ENCODE assay signal across 20 cellular contexts in the genomic region with DNA sequence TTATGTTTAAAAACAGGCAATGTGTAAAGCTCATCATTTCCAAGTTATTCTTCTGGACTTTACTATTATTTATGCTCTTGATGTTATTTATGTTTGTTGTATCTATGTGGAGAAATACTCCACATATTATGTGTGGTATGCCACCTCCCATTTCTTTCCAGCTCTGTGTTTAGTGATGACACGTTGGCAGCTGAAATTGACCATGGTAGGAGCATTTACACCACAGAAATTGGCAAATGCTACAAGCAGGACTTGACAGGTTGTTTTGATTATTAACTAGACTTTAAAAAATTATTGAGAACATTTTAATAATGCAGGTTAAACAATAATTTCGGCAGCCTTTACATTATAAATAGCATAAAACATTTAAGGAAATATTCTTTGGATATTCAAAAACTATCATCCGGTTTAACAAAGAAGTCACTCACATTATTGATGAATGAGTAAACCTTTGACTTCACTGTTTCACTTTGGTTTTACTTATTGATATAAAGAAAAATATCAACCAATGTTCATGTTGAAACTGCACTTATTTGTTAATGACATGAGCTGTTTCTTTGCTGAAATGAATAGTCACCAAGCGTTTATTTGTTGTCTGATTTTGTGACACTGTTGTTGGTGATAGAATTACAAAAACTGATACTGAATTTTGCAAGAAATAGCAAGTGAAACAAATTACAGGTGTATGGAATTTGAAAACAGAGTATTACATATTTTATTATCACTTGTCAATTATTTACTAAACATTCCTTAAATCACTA.
"Had no signal": no experiment of that assay in that cellular context is flagged by ENCODE, and none has a peak within 500 bp of the region (broad histone marks: within the 10 kb centered on the region; RNA-seq: fewer than 3 reads in every experiment).

No MANE protein-coding gene starts in this region.

- H3K4me1 ChIP-seq: adrenal gland, lower lobe of right lung, tibial artery had no signal

- H3K4me3 ChIP-seq: adrenal gland, dorsolateral prefrontal cortex, lower lobe of right lung, tibial artery had no signal

- H3K27ac ChIP-seq: adrenal gland, dorsolateral prefrontal cortex, lower lobe of right lung, tibial artery, VCaP had no signal

- H3K36me3 ChIP-seq: adrenal gland, lower lobe of right lung, tibial artery had no signal

- DNase-seq: activated CD4-positive, alpha-beta T cell treated with anti-CD3 and anti-CD28 coated beads, Interleukin-2, amount 50 U/mL, for 1 hour; activated CD4-positive, CD25-positive, alpha-beta regulatory T cell treated with anti-CD3 and anti-CD28 coated beads, Interleukin-2, amount 50 U/mL, for 72 hours; activated CD8-positive, alpha-beta memory T cell treated with anti-CD3 and anti-CD28 coated beads, Interleukin-2, amount 50 U/mL, for 4 hours; activated effector memory CD4-positive, alpha-beta T cell treated with anti-CD3 and anti-CD28 coated beads, Interleukin-2, amount 50 U/mL, for 16 hours; activated T-cell treated with anti-CD3 and anti-CD28 coated beads, Interleukin-2, amount 50 U/mL, for 48 hours; adrenal gland; dorsolateral prefrontal cortex; foreskin melanocyte; glutamatergic neuron; hypothalamus; left colon; lower lobe of right lung; nucleus accumbens; posterior cingulate gyrus; stimulated activated CD4-positive, alpha-beta T cell treated with anti-CD3 and anti-CD28 coated beads, Interleukin-2, amount 100 ng/mL, for 24 hours; stimulated activated naive CD8-positive, alpha-beta T cell treated with anti-CD3 and anti-CD28 coated beads, Interleukin-15, Interleukin-2, amounts not matched to agents 100 U/mL and 50 U/mL, for 24 hours; substantia nigra; T1000; tibial artery had no signal

- ATAC-seq: lower lobe of right lung; stimulated activated naive CD8-positive, alpha-beta T cell treated with anti-CD3 and anti-CD28 coated beads, Interleukin-15, Interleukin-2, amounts not matched to agents 100 U/mL and 50 U/mL, for 24 hours had no signal

- H3K9me3 ChIP-seq: adrenal gland, lower lobe of right lung, tibial artery had no signal
